In the genomic region with DNA sequence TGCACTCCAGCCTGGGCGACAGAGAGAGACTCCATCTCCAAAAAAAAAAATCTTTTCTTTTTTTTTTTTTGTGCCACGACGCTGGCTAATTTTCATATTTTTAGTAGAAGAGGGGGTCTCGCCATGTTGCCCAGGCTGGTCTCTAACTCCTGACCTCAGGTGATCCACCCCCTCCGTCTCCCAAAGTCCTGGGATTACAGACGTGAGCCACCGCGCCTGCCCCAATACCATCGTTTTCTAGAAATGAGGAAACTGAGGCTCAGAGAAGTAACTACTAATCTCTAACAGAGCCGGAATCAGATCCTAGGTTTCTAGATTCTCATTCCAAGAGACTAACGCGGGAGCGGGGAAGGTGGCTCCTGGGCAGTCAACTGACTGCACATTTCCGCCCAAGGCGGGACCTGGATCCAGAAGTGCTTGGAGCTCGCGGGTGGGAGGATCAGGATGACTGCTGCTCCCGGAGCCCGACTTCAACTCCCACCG, we compare ENCODE assay signal across 8 cellular contexts.
A peak's percentile ranks its signal among the peaks of the same experiment; 100 is the strongest.
DNase-seq lines count a peak whose midpoint lies in the region; ATAC-seq lines count a peak whose summit lies in the region.

No MANE protein-coding gene starts in this region.

- H3K4me1 Mint-ChIP-seq in activated T-cell treated with anti-CD3 and anti-CD28 coated beads, Interleukin-2, amount 50 U/mL, for 24 hours (ENCODE audit: low read depth) = peaks cover 35% of the 10 kb centered on the region
- H3K4me1 Mint-ChIP-seq in activated naive CD8-positive, alpha-beta T cell (ENCODE audit: low read depth) = peaks cover 31% of the 10 kb centered on the region

- H3K27me3 Mint-ChIP-seq in activated T-cell treated with anti-CD3 and anti-CD28 coated beads, Interleukin-2, amount 50 U/mL, for 24 hours = peaks cover 4% of the 10 kb centered on the region
- no peaks in the 10 kb centered on the region for H3K27me3 Mint-ChIP-seq in activated naive CD8-positive, alpha-beta T cell

- H3K4me3 Mint-ChIP-seq in activated T-cell treated with anti-CD3 and anti-CD28 coated beads, Interleukin-2, amount 50 U/mL, for 24 hours = peak overlapping the region; percentile 86
- H3K4me3 Mint-ChIP-seq in activated naive CD8-positive, alpha-beta T cell = peak overlapping the region; percentile 93

- H3K36me3 Mint-ChIP-seq in activated T-cell treated with anti-CD3 and anti-CD28 coated beads, Interleukin-2, amount 50 U/mL, for 24 hours (ENCODE audit: low read depth) = peaks cover 2% of the 10 kb centered on the region
- no peaks in the 10 kb centered on the region for H3K36me3 Mint-ChIP-seq in activated naive CD8-positive, alpha-beta T cell

- no peak for DNase-seq in activated T-cell treated with anti-CD3 and anti-CD28 coated beads, Interleukin-2, amount 50 U/mL, for 24 hours
- DNase-seq in activated T-cell treated with anti-CD3 and anti-CD28 coated beads for 4 hours (no peak), hepatic stellate cell (ENCODE audit: low spot score) (peak; percentile 87), GM19238 (ENCODE audit: insufficient read length, low spot score) (no peak), NOMO-1 treated with dmso at 0.1 percent for 144 hours (lab: John Stamatoyannopoulos, UW; ENCODE audit: unreplicated experiment) (no peak)

- peak overlapping the region; percentile 60 to 98 (median 91) for H3K27ac ChIP-seq in skin epidermis

- ATAC-seq in HG03520 (IDR thresholded peaks at IDR 0.05; ENCODE audit: unreplicated experiment) = peak; percentile 13

- peak overlapping the region; percentile 63 to 90 (median 75) for H3K4me3 ChIP-seq in skin epidermis

- no peaks in the 10 kb centered on the region for H3K9me3 Mint-ChIP-seq in activated T-cell treated with anti-CD3 and anti-CD28 coated beads, Interleukin-2, amount 50 U/mL, for 24 hours
- H3K9me3 Mint-ChIP-seq in activated naive CD8-positive, alpha-beta T cell (ENCODE audit: low read depth) = no peaks in the 10 kb centered on the region

- peak overlapping the region; percentile 97 for H3K27ac Mint-ChIP-seq in activated T-cell treated with anti-CD3 and anti-CD28 coated beads, Interleukin-2, amount 50 U/mL, for 24 hours
- H3K27ac Mint-ChIP-seq in activated naive CD8-positive, alpha-beta T cell = peak overlapping the region; percentile 34
